ENCODE assay signal across 2 cellular contexts in the genomic region with DNA sequence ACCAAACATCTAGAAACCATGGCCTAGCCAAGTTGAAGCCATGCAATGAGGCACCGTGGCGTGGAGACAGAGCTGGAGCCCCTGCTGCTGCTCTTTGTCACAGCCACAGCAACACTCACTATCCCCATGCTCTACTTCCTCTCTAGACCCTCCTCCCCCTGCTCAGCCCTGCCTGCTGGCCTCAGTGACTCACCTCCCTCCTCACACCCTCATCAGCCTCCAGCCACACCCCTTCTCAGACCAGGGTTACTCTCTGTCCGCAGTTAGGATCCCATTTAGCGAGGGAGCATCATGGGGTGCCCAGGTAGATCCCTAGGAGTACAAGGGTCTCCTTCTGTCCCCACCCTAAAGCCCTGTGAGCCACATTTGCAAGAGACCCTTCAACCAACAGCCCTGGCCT.
A peak's percentile ranks its signal among the peaks of the same experiment; 100 is the strongest.
TF ChIP-seq lines count a peak whose summit lies in the region.

No MANE protein-coding gene starts in this region.

TF ChIP-seq in GM23338, 12 proteins besides CTCF, POLR2A, EP300 and RAD21:
- TF ChIP-seq EZH2phosphoT487 (IDR thresholded peaks at IDR 0.05; ENCODE audit: unreplicated experiment) (no peak), JUNB (IDR thresholded peaks at IDR 0.05; ENCODE audit: unreplicated experiment) (no peak), NANOG (IDR thresholded peaks at IDR 0.05; ENCODE audit: borderline replicate concordance) (no peak), STAT1 (IDR thresholded peaks at IDR 0.05; ENCODE audit: unreplicated experiment) (no peak)
- TF ChIP-seq, protein P1, sequence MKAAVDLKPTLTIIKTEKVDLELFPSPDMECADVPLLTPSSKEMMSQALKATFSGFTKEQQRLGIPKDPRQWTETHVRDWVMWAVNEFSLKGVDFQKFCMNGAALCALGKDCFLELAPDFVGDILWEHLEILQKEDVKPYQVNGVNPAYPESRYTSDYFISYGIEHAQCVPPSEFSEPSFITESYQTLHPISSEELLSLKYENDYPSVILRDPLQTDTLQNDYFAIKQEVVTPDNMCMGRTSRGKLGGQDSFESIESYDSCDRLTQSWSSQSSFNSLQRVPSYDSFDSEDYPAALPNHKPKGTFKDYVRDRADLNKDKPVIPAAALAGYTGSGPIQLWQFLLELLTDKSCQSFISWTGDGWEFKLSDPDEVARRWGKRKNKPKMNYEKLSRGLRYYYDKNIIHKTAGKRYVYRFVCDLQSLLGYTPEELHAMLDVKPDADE (IDR thresholded peaks at IDR 0.05): no peak

TF ChIP-seq in H1, 55 proteins besides CTCF, POLR2A, EP300 and RAD21:
- 0 out of 2 replicates have a peak, but pooled peaks have one; percentile 41 for TF ChIP-seq JUND (IDR thresholded peaks at IDR 0.05; ENCODE audit: low read length)
- no peak for TF ChIP-seq CHD7 (IDR thresholded peaks at IDR 0.05; ENCODE audit: insufficient replicate concordance, low read length)
- TF ChIP-seq HDAC6 (IDR thresholded peaks at IDR 0.05; ENCODE audit: low read depth, low read length): no peak
- TF ChIP-seq, protein P2, sequence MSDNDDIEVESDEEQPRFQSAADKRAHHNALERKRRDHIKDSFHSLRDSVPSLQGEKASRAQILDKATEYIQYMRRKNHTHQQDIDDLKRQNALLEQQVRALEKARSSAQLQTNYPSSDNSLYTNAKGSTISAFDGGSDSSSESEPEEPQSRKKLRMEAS (IDR thresholded peaks at IDR 0.05): no peak
